ENCODE assay signal across 8 cellular contexts in genomic region chr4:42150653-42151567, GRCh38. TPM values are rescaled to one million over a fixed set of nuclear protein-coding genes. Genes with fewer than 3 reads are reported as not detected.
A peak's percentile ranks its signal among the peaks of the same experiment; 100 is the strongest.
DNase-seq lines count a peak whose midpoint lies in the region; ATAC-seq and TF ChIP-seq lines count a peak whose summit lies in the region.

No MANE protein-coding gene starts in this region.

- peaks cover 47% of the 10 kb centered on the region for H3K27me3 Mint-ChIP-seq in brain

- peak; percentile 49 for ATAC-seq in GM21528 (IDR thresholded peaks at IDR 0.05; ENCODE audit: low FRiP score, unreplicated experiment)
- ATAC-seq in gastroesophageal sphincter, result no peak

- no peaks in the 10 kb centered on the region for H3K36me3 Mint-ChIP-seq in brain

- TF ChIP-seq POLR2A in gastroesophageal sphincter (IDR thresholded peaks at IDR 0.05), result no peak

- DNase-seq in NCI-H1092 treated with DMSO at 0.1 percent for 48 hours (lab: John Stamatoyannopoulos, UW) (peak; percentile 20), NCI-H1092 (lab: John Stamatoyannopoulos, UW) (no peak), EL (no peak)

- H3K9me3 ChIP-seq in HUES64 (ENCODE audit: insufficient read depth, low read depth, low read length), result no peaks in the 10 kb centered on the region
- H3K9me3 ChIP-seq in parathyroid adenoma (ENCODE audit: control insufficient read depth, low read length), result no peaks in the 10 kb centered on the region
- no peaks in the 10 kb centered on the region for H3K9me3 ChIP-seq in gastroesophageal sphincter

- no peak overlapping the region for H2AFZ ChIP-seq in parathyroid adenoma

- H3K9ac ChIP-seq in HUES64 (ENCODE audit: low read depth, low read length) (peak overlapping the region; percentile 23; the same call in 1 of the 2 replicates), parathyroid adenoma (no peak overlapping the region)

- H3K27ac ChIP-seq in HUES64 (ENCODE audit: low read depth, low read length) (no peak overlapping the region), parathyroid adenoma (no peak overlapping the region), gastroesophageal sphincter (no peak overlapping the region)

- TF ChIP-seq CTCF in brain (conservative IDR thresholded peaks at IDR 0.05) (no peak), parathyroid adenoma (IDR thresholded peaks at IDR 0.05) (no peak), gastroesophageal sphincter (IDR thresholded peaks at IDR 0.05) (no peak)

- peak overlapping the region; percentile 76 for H3K4me2 ChIP-seq in parathyroid adenoma (ENCODE audit: low read length)

- peak overlapping the region; percentile 88 to 94 (median 90) for H3K4me3 Mint-ChIP-seq in brain

- 6% methylated on average over 89 of the region's 89 CpGs for WGBS in HUES64
- 0 to 9% methylated on average over 11 to 19 of the region's 89 CpGs for WGBS in gastroesophageal sphincter (ENCODE audit: low coverage in 1 of 2), 2 donors

- H3K36me3 ChIP-seq in HUES64 (ENCODE audit: insufficient read depth, low read length) (no peaks in the 10 kb centered on the region), parathyroid adenoma (ENCODE audit: control insufficient read depth, insufficient read depth, low read length) (no peaks in the 10 kb centered on the region), gastroesophageal sphincter (no peaks in the 10 kb centered on the region)

- peaks cover 0 to 10% (median 3%) of the 10 kb centered on the region in 5 experiments for H3K9me3 Mint-ChIP-seq in brain

- peak overlapping the region; percentile 65 for H3K4me3 ChIP-seq in HUES64 (ENCODE audit: low read length)
- H3K4me3 ChIP-seq in parathyroid adenoma (ENCODE audit: low read depth, low read length), result no peak overlapping the region
- H3K4me3 ChIP-seq in gastroesophageal sphincter, result peak overlapping the region in 1 of 2 donors; percentile 54

- H3K27me3 ChIP-seq in HUES64 (ENCODE audit: insufficient read depth, low read length) (peaks cover 48% of the 10 kb centered on the region), parathyroid adenoma (ENCODE audit: control insufficient read depth, insufficient read depth, low read length) (peaks cover 7% of the 10 kb centered on the region), gastroesophageal sphincter (peaks cover 72% of the 10 kb centered on the region)

- peaks cover 12% of the 10 kb centered on the region; the same call in 1 of the 2 replicates for H3K4me1 ChIP-seq in HUES64 (ENCODE audit: insufficient read depth, low read length)
- H3K4me1 ChIP-seq in parathyroid adenoma, result no peaks in the 10 kb centered on the region
- H3K4me1 ChIP-seq in gastroesophageal sphincter, result peaks cover 0 to 28% (median 15%) of the 10 kb centered on the region in 3 donors

- peaks cover 47% of the 10 kb centered on the region for H3K4me1 Mint-ChIP-seq in brain

- no peak for TF ChIP-seq EP300 in gastroesophageal sphincter (IDR thresholded peaks at IDR 0.05)

- H3K27ac Mint-ChIP-seq in brain, result peak overlapping the region in 2 of 5 experiments; percentile 71 to 77

- H3K79me2 ChIP-seq in parathyroid adenoma, result no peaks in the 10 kb centered on the region

RNA-seq across cellular contexts. Expression of gene BEND4, which starts 1.5 kb away (rescaled TPM):
- polyA plus RNA-seq in HUES64 (2013, experiment 1 of 2), result 15.9 TPM
- polyA plus RNA-seq in HUES64 (2013, experiment 2 of 2), result 13.2 TPM
- 0.07 TPM for polyA plus RNA-seq in brain (ENCODE audit: insufficient read depth, low read depth, low replicate concordance)
- total RNA-seq in gastroesophageal sphincter, result under 1 TPM in 2 of 4 donors, not detected in 2; 0.12 to 0.27 TPM
